ENCODE assay signal across 18 cellular contexts in genomic region chr4:17690898-17691297, GRCh38.
"Had no signal": no experiment of that assay in that cellular context is flagged by ENCODE, and none has a peak within 500 bp of the region (broad histone marks: within the 10 kb centered on the region; RNA-seq: fewer than 3 reads in every experiment).

No MANE protein-coding gene starts in this region.

- H3K4me1 ChIP-seq: adrenal gland, esophagus squamous epithelium, left ventricle myocardium inferior, sigmoid colon, testis had no signal

- H3K4me3 Mint-ChIP-seq: activated T-helper 1 cell treated with anti-CD3 and anti-CD28 coated beads, Interleukin-12 subunit alpha, Interleukin-12 subunit beta, Interleukin-2, Interleukin-4 antibody, amounts not matched to agents 30 ng/mL and 10 ng/mL and 1 ng/mL, durations not matched to agents 14 hours and 24 hours and 36 hours; immature natural killer cell; memory B cell; naive thymus-derived CD4-positive, alpha-beta T cell; stimulated activated memory B cell treated with anti-CD40 and anti-IgM and Interleukin-4, amounts not matched to agents 10 μg/mL and 1 μg/mL and 100 μg/mL, for 72 hours; type B pancreatic cell had no signal

- H3K36me3 ChIP-seq: adrenal gland, esophagus squamous epithelium, left ventricle myocardium inferior, ovary, sigmoid colon had no signal

- H3K9me3 ChIP-seq: adrenal gland, esophagus squamous epithelium, left ventricle myocardium inferior, ovary, sigmoid colon, testis had no signal

- H3K27me3 ChIP-seq: adrenal gland, esophagus squamous epithelium, ovary, sigmoid colon, testis had no signal

- DNase-seq: activated CD4-positive, alpha-beta T cell treated with anti-CD3 and anti-CD28 coated beads, Interleukin-2, amount 50 U/mL, for 48 hours; activated gamma-delta T cell treated with Interleukin-2 at 50 U/mL for 16 hours; adrenal gland; effector CD4-positive, alpha-beta T cell; esophagus squamous epithelium; immature natural killer cell; kidney glomerular epithelial cell; left ventricle myocardium inferior; naive thymus-derived CD4-positive, alpha-beta T cell; ovary; sigmoid colon; stimulated activated CD4-positive, alpha-beta T cell treated with anti-CD3 and anti-CD28 coated beads, Interleukin-4, amount 100 ng/mL, for 4 hours; testis had no signal

- H3K4me1 Mint-ChIP-seq: immature natural killer cell; memory B cell; naive thymus-derived CD4-positive, alpha-beta T cell; stimulated activated memory B cell treated with anti-CD40 and anti-IgM and Interleukin-4, amounts not matched to agents 10 μg/mL and 1 μg/mL and 100 μg/mL, for 72 hours had no signal

- H3K4me3 ChIP-seq: adrenal gland, esophagus squamous epithelium, left ventricle myocardium inferior, ovary, sigmoid colon, testis had no signal

- H3K27ac Mint-ChIP-seq: activated T-helper 1 cell treated with anti-CD3 and anti-CD28 coated beads, Interleukin-12 subunit alpha, Interleukin-12 subunit beta, Interleukin-2, Interleukin-4 antibody, amounts not matched to agents 30 ng/mL and 10 ng/mL and 1 ng/mL, durations not matched to agents 14 hours and 24 hours and 36 hours; immature natural killer cell; memory B cell; naive thymus-derived CD4-positive, alpha-beta T cell; stimulated activated memory B cell treated with anti-CD40 and anti-IgM and Interleukin-4, amounts not matched to agents 10 μg/mL and 1 μg/mL and 100 μg/mL, for 72 hours; type B pancreatic cell had no signal

- H3K27ac ChIP-seq: adrenal gland, esophagus squamous epithelium, left ventricle myocardium inferior, ovary, sigmoid colon, testis had no signal

- H3K27me3 Mint-ChIP-seq: type B pancreatic cell had no signal

- ATAC-seq: activated naive CD4-positive, alpha-beta T cell treated with anti-CD3 and anti-CD28 coated beads, Interleukin-2, amount 50 U/mL, for 72 hours; naive thymus-derived CD4-positive, alpha-beta T cell; stimulated activated memory B cell treated with anti-CD40 and anti-IgM and Interleukin-4, amounts not matched to agents 10 μg/mL and 1 μg/mL and 100 μg/mL, for 72 hours had no signal

- H3K9me3 Mint-ChIP-seq: activated naive CD4-positive, alpha-beta T cell treated with anti-CD3 and anti-CD28 coated beads, Interleukin-2, amount 50 U/mL, for 72 hours; activated T-helper 1 cell treated with anti-CD3 and anti-CD28 coated beads, Interleukin-12 subunit alpha, Interleukin-12 subunit beta, Interleukin-2, Interleukin-4 antibody, amounts not matched to agents 30 ng/mL and 10 ng/mL and 1 ng/mL, durations not matched to agents 14 hours and 24 hours and 36 hours; memory B cell; naive thymus-derived CD4-positive, alpha-beta T cell; stimulated activated memory B cell treated with anti-CD40 and anti-IgM and Interleukin-4, amounts not matched to agents 10 μg/mL and 1 μg/mL and 100 μg/mL, for 72 hours; type B pancreatic cell had no signal

- H3K36me3 Mint-ChIP-seq: activated naive CD4-positive, alpha-beta T cell treated with anti-CD3 and anti-CD28 coated beads, Interleukin-2, amount 50 U/mL, for 72 hours; immature natural killer cell; memory B cell; naive thymus-derived CD4-positive, alpha-beta T cell; stimulated activated memory B cell treated with anti-CD40 and anti-IgM and Interleukin-4, amounts not matched to agents 10 μg/mL and 1 μg/mL and 100 μg/mL, for 72 hours; type B pancreatic cell had no signal
